ENCODE assay signal across 34 cellular contexts in the genomic region with DNA sequence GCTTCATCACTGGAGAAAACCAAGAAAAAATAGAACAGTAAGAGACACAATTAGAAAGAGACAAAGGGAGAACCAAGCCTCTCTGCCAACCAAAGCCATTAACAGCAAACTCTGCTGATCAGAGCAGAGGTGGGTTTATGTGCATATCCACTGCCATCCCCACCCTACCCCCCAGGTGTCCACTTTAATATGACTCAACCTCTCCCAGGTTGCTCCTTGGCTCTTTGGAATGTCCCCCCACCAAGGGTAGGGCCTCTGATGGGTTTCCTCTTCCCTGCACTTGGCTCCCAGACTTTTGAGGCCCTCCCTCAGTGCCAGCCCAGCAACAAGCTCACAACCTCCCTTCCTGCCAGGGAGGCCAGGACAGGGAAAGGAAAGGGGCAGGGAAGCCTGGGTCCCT.
"Had no signal": no experiment of that assay in that cellular context is flagged by ENCODE, and none has a peak within 500 bp of the region (broad histone marks: within the 10 kb centered on the region; RNA-seq: fewer than 3 reads in every experiment).

No MANE protein-coding gene starts in this region.

- H3K36me3 ChIP-seq: MG63 had no signal

- DNase-seq: Karpas-422, Kasumi-1, MG63, MM.1S, MV-4-11, NCI-H1048, NCI-H1092, NCI-H1092 treated with DMSO at 0.1 percent for 48 hours, NCI-H1105, NCI-H1105 treated with DMSO at 0.1 percent for 48 hours, NCI-H1417, NCI-H1417 treated with DMSO at 0.1 percent for 48 hours, NCI-H1436, NCI-H1436 treated with DMSO at 0.1 percent for 48 hours, NCI-H146, NCI-H1694, NCI-H1694 treated with DMSO at 0.1 percent for 48 hours, NCI-H187, NCI-H187 treated with DMSO at 0.1 percent for 48 hours, NCI-H1930, NCI-H2029, NCI-H2029 treated with DMSO at 0.1 percent for 48 hours, NCI-H2081, NCI-H2081 treated with DMSO at 0.1 percent for 48 hours, NCI-H2107, NCI-H2171, NCI-H2171 treated with DMSO at 0.1 percent for 48 hours, NCI-H2227 treated with DMSO at 0.1 percent for 48 hours, NCI-H226, NCI-H345, NCI-H446, NCI-H446 treated with DMSO at 0.1 percent for 48 hours, NCI-H510A, NCI-H510A treated with DMSO at 0.1 percent for 48 hours had no signal

- H3K9me3 ChIP-seq: MG63 had no signal

- H3K4me3 ChIP-seq: MG63 had no signal
